16 cellular contexts compared by ENCODE assay signal in the genomic region with DNA sequence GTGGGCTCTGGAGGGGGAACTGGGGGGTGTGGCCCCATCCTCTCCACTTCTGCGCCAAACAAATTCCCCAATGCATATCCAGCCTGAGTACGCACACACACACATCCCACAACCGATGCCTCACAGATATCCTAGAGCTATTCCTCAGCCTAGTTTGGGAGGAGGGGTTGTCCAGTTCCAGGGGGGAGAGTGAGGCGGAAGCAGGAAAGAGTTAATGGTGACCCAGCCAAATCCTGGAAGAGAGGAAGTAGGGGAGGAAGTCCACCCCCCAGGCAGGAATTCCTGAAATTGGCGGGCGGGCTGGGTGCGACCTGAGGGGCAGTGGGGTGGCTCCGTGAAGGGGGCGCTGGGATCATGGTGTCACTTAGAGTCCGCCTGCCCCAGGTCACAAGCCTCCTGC. TPM values are rescaled to one million over a fixed set of nuclear protein-coding genes. Genes with fewer than 3 reads are reported as not detected.
DNase-seq lines count a peak whose midpoint lies in the region; ATAC-seq and TF ChIP-seq lines count a peak whose summit lies in the region.
"Had no signal": no experiment of that assay in that cellular context is flagged by ENCODE, and none has a peak within 500 bp of the region (broad histone marks: within the 10 kb centered on the region; RNA-seq: fewer than 3 reads in every experiment).

No MANE protein-coding gene starts in this region.

- H3K4me1 Mint-ChIP-seq in MCF 10A (ENCODE audit: insufficient read depth, unreplicated experiment) (peaks cover 17% of the 10 kb centered on the region), nephron (peaks cover 19% of the 10 kb centered on the region)
- H3K4me1 Mint-ChIP-seq in activated CD8-positive, alpha-beta T cell treated with anti-CD3 and anti-CD28 coated beads for 36 hours (ENCODE audit: low read depth) = peaks cover 24% of the 10 kb centered on the region

- no TSS peak for BruUV-seq in MCF 10A (replicated peaks; lab: Mats Ljungman, UMichigan)

- no peaks in the 10 kb centered on the region for H3K36me3 Mint-ChIP-seq in MCF 10A (ENCODE audit: insufficient read depth, unreplicated experiment)
- H3K36me3 Mint-ChIP-seq in nephron (ENCODE audit: low read depth) = no peaks in the 10 kb centered on the region
- no peaks in the 10 kb centered on the region for H3K36me3 Mint-ChIP-seq in activated CD8-positive, alpha-beta T cell treated with anti-CD3 and anti-CD28 coated beads for 36 hours (ENCODE audit: low read depth)

- H3K4me3 ChIP-seq in breast epithelium (peak overlapping the region; percentile 44 to 62 (median 47)), esophagus squamous epithelium (peak overlapping the region; percentile 17 to 56 (median 44)), upper lobe of right lung (peak overlapping the region; percentile 52), WERI-Rb-1 (ENCODE audit: low read depth, low read length) (no peak overlapping the region)

- peak overlapping the region in 1 of 2 donors; percentile 68 for H3K27ac ChIP-seq in breast epithelium
- peak overlapping the region in 3 of 4 donors; percentile 45 to 58 (median 52) for H3K27ac ChIP-seq in esophagus squamous epithelium
- H3K27ac ChIP-seq in upper lobe of right lung = no peak overlapping the region
- no peak overlapping the region for H3K27ac ChIP-seq in WERI-Rb-1
- H3K27ac ChIP-seq: brain microvascular endothelial cell had no signal

- TF ChIP-seq CTCF in breast epithelium (IDR thresholded peaks at IDR 0.05) (no peak), MCF 10A (IDR thresholded peaks at IDR 0.05; ENCODE audit: unreplicated experiment) (no peak), esophagus squamous epithelium (IDR thresholded peaks at IDR 0.05) (no peak), nephron (IDR thresholded peaks at IDR 0.05; ENCODE audit: unreplicated experiment in 3 of 3) (no peak), upper lobe of right lung (IDR thresholded peaks at IDR 0.05) (no peak), WERI-Rb-1 (IDR thresholded peaks at IDR 0.05; ENCODE audit: low read depth, low read length) (no peak)
- TF ChIP-seq CTCF in activated CD8-positive, alpha-beta T cell treated with anti-CD3 and anti-CD28 coated beads for 36 hours (IDR thresholded peaks at IDR 0.05) = no peak

- WGBS in esophagus squamous epithelium, 2 donors = 35 to 43% methylated on average over 4 to 9 of the region's 10 CpGs

- H3K27me3 Mint-ChIP-seq in MCF 10A (ENCODE audit: insufficient read depth, unreplicated experiment) (peaks cover 69% of the 10 kb centered on the region), nephron (ENCODE audit: low read depth) (peaks cover 82% of the 10 kb centered on the region)
- peaks cover 64% of the 10 kb centered on the region for H3K27me3 Mint-ChIP-seq in activated CD8-positive, alpha-beta T cell treated with anti-CD3 and anti-CD28 coated beads for 36 hours

- H3K27me3 ChIP-seq in breast epithelium (peaks cover 0 to 60% of the 10 kb centered on the region in 2 donors), esophagus squamous epithelium (peaks cover 6 to 80% (median 34%) of the 10 kb centered on the region in 4 donors), upper lobe of right lung (peaks cover 54% of the 10 kb centered on the region), WERI-Rb-1 (ENCODE audit: insufficient read depth, low read depth, severe bottlenecking) (peaks cover 54% of the 10 kb centered on the region)

- H3K27ac Mint-ChIP-seq in MCF 10A (ENCODE audit: low read depth, unreplicated experiment) (no peak overlapping the region), nephron (no peak overlapping the region)
- no peak overlapping the region for H3K27ac Mint-ChIP-seq in activated CD8-positive, alpha-beta T cell treated with anti-CD3 and anti-CD28 coated beads for 36 hours

- H3K9me3 Mint-ChIP-seq in MCF 10A (ENCODE audit: unreplicated experiment) = no peaks in the 10 kb centered on the region
- no peaks in the 10 kb centered on the region for H3K9me3 Mint-ChIP-seq in nephron
- H3K9me3 Mint-ChIP-seq in activated CD8-positive, alpha-beta T cell treated with anti-CD3 and anti-CD28 coated beads for 36 hours = no peaks in the 10 kb centered on the region
- H3K9me3 Mint-ChIP-seq: stimulated activated naive CD8-positive, alpha-beta T cell treated with anti-CD3 and anti-CD28 coated beads, Interleukin-15, Interleukin-2, amounts not matched to agents 100 ng/mL and 50 ng/mL, for 24 hours had no signal

- ATAC-seq in upper lobe of right lung = peak; percentile 30
- no peak for ATAC-seq in activated CD8-positive, alpha-beta T cell treated with anti-CD3 and anti-CD28 coated beads for 36 hours

- POLR2A ChIA-PET in MCF 10A (lab: Yijun Ruan, JAX) = no interaction called here
- POLR2A ChIA-PET in activated CD8-positive, alpha-beta T cell treated with anti-CD3 and anti-CD28 coated beads for 36 hours (lab: Charles Lee) = interaction anchor here (0.5 to 1.0 kb wide), 3 partner anchors 16 to 248 kb away, joined by 3 read pairs; no protein-coding TSS in a partner anchor

- intact Hi-C loops in breast epithelium (cut with DNase I; ENCODE audit: low total_unique reads) (no loop called here), MCF 10A (cut with micrococcal nuclease) (loop anchor here (10.0 kb wide), 1 partner anchor 84 kb away; no protein-coding TSS in a partner anchor), esophagus squamous epithelium (cut with DNase I) (no loop called here), upper lobe of right lung (cut with DNase I) (no loop called here)
- intact Hi-C loops in activated CD8-positive, alpha-beta T cell treated with anti-CD3 and anti-CD28 coated beads for 36 hours (cut with micrococcal nuclease) = no loop called here

- no peak overlapping the region for H3K4me3 Mint-ChIP-seq in MCF 10A (ENCODE audit: unreplicated experiment)
- peak overlapping the region; percentile 65 to 71 (median 67) for H3K4me3 Mint-ChIP-seq in nephron
- H3K4me3 Mint-ChIP-seq in activated CD8-positive, alpha-beta T cell treated with anti-CD3 and anti-CD28 coated beads for 36 hours = no peak overlapping the region
- H3K4me3 Mint-ChIP-seq: stimulated activated naive CD8-positive, alpha-beta T cell treated with anti-CD3 and anti-CD28 coated beads, Interleukin-15, Interleukin-2, amounts not matched to agents 100 ng/mL and 50 ng/mL, for 24 hours had no signal

- DNase-seq in breast epithelium (ENCODE audit: low spot score in 2 of 2) (no peak), MCF 10A (ENCODE audit: unreplicated experiment) (no peak), esophagus squamous epithelium (lab: John Stamatoyannopoulos, UW) (no peak), upper lobe of right lung (no peak), hippocampal formation (lab: John Stamatoyannopoulos, UW) (no peak), WERI-Rb-1 (no peak)
- DNase-seq in activated CD8-positive, alpha-beta T cell treated with anti-CD3 and anti-CD28 coated beads for 36 hours = no peak
- DNase-seq: activated CD4-positive, alpha-beta T cell treated with anti-CD3 and anti-CD28 coated beads for 1 hour; brain microvascular endothelial cell; DMS 273 treated with DMSO at 0.1 percent for 48 hours; islet precursor cell; Karpas-422; NCI-H2081; stimulated activated CD4-positive, alpha-beta T cell treated with anti-CD3 and anti-CD28 coated beads, Interleukin-2, amount 100 ng/mL, for 24 hours had no signal

- H3K9me3 ChIP-seq in breast epithelium (no peaks in the 10 kb centered on the region), esophagus squamous epithelium (no peaks in the 10 kb centered on the region), upper lobe of right lung (no peaks in the 10 kb centered on the region), WERI-Rb-1 (ENCODE audit: severe bottlenecking) (no peaks in the 10 kb centered on the region)

- CTCF ChIA-PET in MCF 10A (lab: Yijun Ruan, JAX) = interaction anchor here (1.2 kb wide), 1 partner anchor 12 kb away, joined by 3 read pairs; no protein-coding TSS in a partner anchor
- CTCF ChIA-PET in activated CD8-positive, alpha-beta T cell treated with anti-CD3 and anti-CD28 coated beads for 36 hours (lab: Charles Lee) = no interaction called here

- H3K4me1 ChIP-seq in breast epithelium (no peaks in the 10 kb centered on the region), esophagus squamous epithelium (peaks cover 4 to 50% (median 18%) of the 10 kb centered on the region in 3 donors), upper lobe of right lung (peaks cover 20% of the 10 kb centered on the region)

- H3K36me3 ChIP-seq in breast epithelium (no peaks in the 10 kb centered on the region), esophagus squamous epithelium (no peaks in the 10 kb centered on the region), upper lobe of right lung (no peaks in the 10 kb centered on the region), WERI-Rb-1 (no peaks in the 10 kb centered on the region)
- H3K36me3 ChIP-seq: brain microvascular endothelial cell had no signal

- no peak for TF ChIP-seq POLR2A in breast epithelium (IDR thresholded peaks at IDR 0.05)
- TF ChIP-seq POLR2A in esophagus squamous epithelium (IDR thresholded peaks at IDR 0.05) = no peak

RNA-seq across cellular contexts. Expression of gene GPR4, which starts 0.9 kb away (rescaled TPM):
- total RNA-seq in breast epithelium (1 to 10 TPM; 1.1 to 8.8 (median 1.2) TPM), MCF 10A (2022) (not detected in 2 replicates), esophagus squamous epithelium (1 to 10 TPM in 3 of 4 donors, under 1 TPM in 1; 0.76 to 1.4 (median 1.2) TPM), upper lobe of right lung (18.5 TPM)
- not detected for total RNA-seq in activated CD8-positive, alpha-beta T cell treated with anti-CD3 and anti-CD28 coated beads for 36 hours

RNA-seq across cellular contexts. Expression of gene OPA3, which starts 16.5 kb away (rescaled TPM):
- total RNA-seq in breast epithelium (10 to 100 TPM in 1 of 3 donors, 1 to 10 TPM in 2; 6.6 to 11.4 (median 7.2) TPM), MCF 10A (2022) (16.8 and 17.3 TPM in 2 replicates), esophagus squamous epithelium (10 to 100 TPM in 2 of 4 donors, 1 to 10 TPM in 2; 4.7 to 12.4 (median 10.1) TPM), upper lobe of right lung (13.0 TPM)
- 10 to 100 TPM; 13.7 to 14.3 TPM for total RNA-seq in activated CD8-positive, alpha-beta T cell treated with anti-CD3 and anti-CD28 coated beads for 36 hours

RNA-seq across cellular contexts. Expression of gene EML2, which starts 38.1 kb away (rescaled TPM):
- total RNA-seq in breast epithelium (10 to 100 TPM; 27.7 to 42.0 (median 32.4) TPM), MCF 10A (2022) (110 and 137 TPM in 2 replicates), esophagus squamous epithelium (100 to 1,000 TPM in 1 of 4 donors, 10 to 100 TPM in 3; 38.6 to 617 (median 58.3) TPM), upper lobe of right lung (54.4 TPM)
- 100 to 1,000 TPM; 103 to 113 TPM for total RNA-seq in activated CD8-positive, alpha-beta T cell treated with anti-CD3 and anti-CD28 coated beads for 36 hours

Comparison
In these comparisons a context has a peak if more than half of its experiments do, and no peak if none do; other contexts are left out.
1. H3K27ac ChIP-seq: peak in esophagus squamous epithelium (3 of 4); none in upper lobe of right lung (single experiment) and WERI-Rb-1 (single experiment).
2. H3K4me3 Mint-ChIP-seq: peak in nephron (3 of 3); none in MCF 10A (single experiment) and activated CD8-positive, alpha-beta T cell treated with anti-CD3 and anti-CD28 coated beads for 36 hours (single experiment).